In genomic region chr10:11140963-11141362, GRCh38 we compare ENCODE assay signal across 20 cellular contexts.
DNase-seq lines count a peak whose midpoint lies in the region; ATAC-seq, FAIRE-seq and TF ChIP-seq lines count a peak whose summit lies in the region.
"Had no signal": no experiment of that assay in that cellular context is flagged by ENCODE, and none has a peak within 500 bp of the region (broad histone marks: within the 10 kb centered on the region; RNA-seq: fewer than 3 reads in every experiment).

No MANE protein-coding gene starts in this region.

- H3K9me3 ChIP-seq in GM12878 (replicated peaks; ENCODE audit: control insufficient read depth, insufficient read depth, low read length), result no peaks in the 10 kb centered on the region
- H3K9me3 ChIP-seq: ascending aorta, HAP-1, upper lobe of left lung had no signal

- no peak overlapping the region for H3K4me3 Mint-ChIP-seq in activated CD4-positive, alpha-beta T cell treated with anti-CD3 and anti-CD28 coated beads for 36 hours
- H3K4me3 Mint-ChIP-seq in T-cell, result peak overlapping the region in 2 of 3 donors; percentile 6 to 60
- no peak overlapping the region for H3K4me3 Mint-ChIP-seq in natural killer cell treated with Interleukin-12 subunit alpha and Interleukin-12 subunit beta and Interleukin-15 and Interleukin-18, amount 100 ng/mL, for 72 hours
- H3K4me3 Mint-ChIP-seq: activated B cell treated with CpG ODN at 0.5 μM for 24 hours had no signal

- H3K9ac ChIP-seq in GM12878 (ENCODE audit: control insufficient read depth, insufficient read depth, low read length), result no peak overlapping the region
- H3K9ac ChIP-seq: KMS-11 had no signal

- no peaks in the 10 kb centered on the region for H3K36me3 ChIP-seq in GM12878 (ENCODE audit: control insufficient read depth in 2 of 2, insufficient read depth in 2 of 2, low read length in 1 of 2)
- H3K36me3 ChIP-seq: ascending aorta, HAP-1, upper lobe of left lung had no signal

- TF ChIP-seq POLR2A in GM12878 (IDR thresholded peaks at IDR 0.05; ENCODE audit: low read depth, low read length), result no peak

- in situ Hi-C loops in GM12878 (cut with MboI), result no loop called here

- SMC1A ChIA-PET in GM12878 (lab: Charles Lee; ENCODE audit: uncharacterized antibody, unreplicated experiment), result interaction anchor here (0.8 to 1.3 kb wide), 2 partner anchors 34 to 128 kb away, joined by 3 to 6 read pairs; no protein-coding TSS in a partner anchor

- RAD21 ChIA-PET in GM12878 (lab: Charles Lee; ENCODE audit: unreplicated experiment), result no interaction called here

- POLR2A ChIA-PET in activated CD4-positive, alpha-beta T cell treated with anti-CD3 and anti-CD28 coated beads for 36 hours (lab: Charles Lee), result no interaction called here
- POLR2A ChIA-PET in T-cell (lab: Charles Lee), result interaction anchor here in 1 of 2 donors (1.1 kb wide), 1 partner anchor 10 kb away, joined by 4 read pairs; no protein-coding TSS in a partner anchor
- POLR2A ChIA-PET in GM12878 (lab: Charles Lee), result no interaction called here

- no peak overlapping the region for H3K4me2 ChIP-seq in GM12878 (ENCODE audit: control insufficient read depth, insufficient read depth)
- H3K4me2 ChIP-seq: KMS-11 had no signal

- H3K4me1 Mint-ChIP-seq in activated CD4-positive, alpha-beta T cell treated with anti-CD3 and anti-CD28 coated beads for 36 hours, result peaks cover 59% of the 10 kb centered on the region
- peaks cover 63 to 73% (median 68%) of the 10 kb centered on the region in 3 donors for H3K4me1 Mint-ChIP-seq in T-cell
- H3K4me1 Mint-ChIP-seq in natural killer cell treated with Interleukin-12 subunit alpha and Interleukin-12 subunit beta and Interleukin-15 and Interleukin-18, amount 100 ng/mL, for 72 hours (ENCODE audit: low read depth in 2 of 2), result peaks cover 41 to 44% of the 10 kb centered on the region in 2 donors

- H4K20me1 ChIP-seq in GM12878 (ENCODE audit: control insufficient read depth, insufficient read depth), result no peaks in the 10 kb centered on the region

- 87% methylated on average over 5 of the region's 6 CpGs for WGBS in GM12878 (ENCODE audit: insufficient coverage, insufficient replicate concordance, low lambda C conversion rate, missing lambda C conversion rate)

- no peaks in the 10 kb centered on the region for H3K9me3 Mint-ChIP-seq in activated CD4-positive, alpha-beta T cell treated with anti-CD3 and anti-CD28 coated beads for 36 hours (ENCODE audit: low read depth)
- H3K9me3 Mint-ChIP-seq in T-cell, result no peaks in the 10 kb centered on the region
- no peaks in the 10 kb centered on the region for H3K9me3 Mint-ChIP-seq in natural killer cell treated with Interleukin-12 subunit alpha and Interleukin-12 subunit beta and Interleukin-15 and Interleukin-18, amount 100 ng/mL, for 72 hours
- H3K9me3 Mint-ChIP-seq: activated B cell treated with CpG ODN at 0.5 μM for 24 hours had no signal

- no peak overlapping the region for H3K4me3 ChIP-seq in GM12878
- H3K4me3 ChIP-seq: ascending aorta, HAP-1, upper lobe of left lung had no signal

- no peaks in the 10 kb centered on the region for H3K27me3 Mint-ChIP-seq in activated CD4-positive, alpha-beta T cell treated with anti-CD3 and anti-CD28 coated beads for 36 hours
- H3K27me3 Mint-ChIP-seq in T-cell, result no peaks in the 10 kb centered on the region
- no peaks in the 10 kb centered on the region for H3K27me3 Mint-ChIP-seq in natural killer cell treated with Interleukin-12 subunit alpha and Interleukin-12 subunit beta and Interleukin-15 and Interleukin-18, amount 100 ng/mL, for 72 hours
- H3K27me3 Mint-ChIP-seq: activated B cell treated with CpG ODN at 0.5 μM for 24 hours had no signal

- peak overlapping the region; percentile 79 for H3K27ac Mint-ChIP-seq in activated CD4-positive, alpha-beta T cell treated with anti-CD3 and anti-CD28 coated beads for 36 hours
- H3K27ac Mint-ChIP-seq in T-cell, result peak overlapping the region; percentile 91 to 94
- H3K27ac Mint-ChIP-seq in natural killer cell treated with Interleukin-12 subunit alpha and Interleukin-12 subunit beta and Interleukin-15 and Interleukin-18, amount 100 ng/mL, for 72 hours, result peak overlapping the region; percentile 76 to 94
- H3K27ac Mint-ChIP-seq: activated B cell treated with CpG ODN at 0.5 μM for 24 hours had no signal

- BruUV-seq in GM12878 (replicated peaks; lab: Mats Ljungman, UMichigan), result no TSS peak

- no peak for TF ChIP-seq CTCF in GM12878 (IDR thresholded peaks at IDR 0.05 in 2 of 3, conservative IDR thresholded peaks at IDR 0.05 in 1 of 3; ENCODE audit: control insufficient read depth in 2 of 3, extremely low read depth in 1 of 3, insufficient read depth in 1 of 3, low read depth in 3 of 3, low read length in 3 of 3)

- no peak overlapping the region for H3K27ac ChIP-seq in GM12878 (ENCODE audit: control insufficient read depth, insufficient read depth)
- H3K27ac ChIP-seq: ascending aorta, C4-2B, KMS-11, RWPE1, upper lobe of left lung had no signal

- TF ChIP-seq EP300 in GM12878 (IDR thresholded peaks at IDR 0.05; ENCODE audit: borderline replicate concordance in 1 of 2, control insufficient read depth in 1 of 2, low read depth in 2 of 2, low read length in 2 of 2), result no peak

- peaks cover 8% of the 10 kb centered on the region for H3K4me1 ChIP-seq in GM12878 (ENCODE audit: control insufficient read depth, insufficient read depth, low read length)
- H3K4me1 ChIP-seq: ascending aorta had no signal

- no peak for TF ChIP-seq RAD21 in GM12878 (IDR thresholded peaks at IDR 0.05; ENCODE audit: insufficient read depth, low read depth, low read length)

- peak overlapping the region; percentile 3; the same call in 1 of the 2 replicates for H2AFZ ChIP-seq in GM12878 (ENCODE audit: control insufficient read depth, low read depth, low read length)

- FAIRE-seq in GM12878 (lab: Jason Lieb, UNC), result no peak
- FAIRE-seq: endothelial cell of umbilical vein had no signal

- CTCF ChIA-PET in activated CD4-positive, alpha-beta T cell treated with anti-CD3 and anti-CD28 coated beads for 36 hours (lab: Charles Lee), result interaction anchor here (0.7 to 1.2 kb wide), 3 partner anchors 8 to 276 kb away, joined by 3 to 6 read pairs (median 4); no protein-coding TSS in a partner anchor
- CTCF ChIA-PET in T-cell (lab: Charles Lee), result no interaction called here
- CTCF ChIA-PET in GM12878 (lab: Yijun Ruan, JAX), result interaction anchor here (1.3 to 1.6 kb wide), 2 partner anchors 11 to 131 kb away, joined by 3 to 4 read pairs; no protein-coding TSS in a partner anchor

- H3K27me3 ChIP-seq in GM12878 (replicated peaks in 1 of 2; ENCODE audit: control insufficient read depth in 2 of 2, insufficient read depth in 2 of 2, low read length in 1 of 2), result no peaks in the 10 kb centered on the region
- H3K27me3 ChIP-seq: ascending aorta, upper lobe of left lung had no signal

- intact Hi-C loops in activated CD4-positive, alpha-beta T cell treated with anti-CD3 and anti-CD28 coated beads for 36 hours (cut with DNase I, micrococcal nuclease), result no loop called here
- intact Hi-C loops in GM12878 (cut with micrococcal nuclease; ENCODE audit: unreplicated experiment), result no loop called here

- DNase-seq in activated CD4-positive, alpha-beta T cell treated with anti-CD3 and anti-CD28 coated beads for 36 hours, result peak; percentile 44
- DNase-seq in activated CD4-positive, alpha-beta T cell treated with anti-CD3 and anti-CD28 coated beads, Interleukin-2, amount 50 U/mL, for 1 hour, result no peak
- DNase-seq in T-cell (no peak), GM12878 (ENCODE audit: low read depth, low spot score) (no peak), SIG-M5 treated with dmso at 0.1 percent for 504 hours (lab: John Stamatoyannopoulos, UW; ENCODE audit: unreplicated experiment) (no peak), HT-29 (ENCODE audit: low spot score) (no peak), DMS153 treated with DMSO at 0.1 percent for 48 hours (lab: John Stamatoyannopoulos, UW; ENCODE audit: unreplicated experiment) (no peak)
- no peak for DNase-seq in natural killer cell treated with Interleukin-12 subunit alpha and Interleukin-12 subunit beta and Interleukin-15 and Interleukin-18, amount 100 ng/mL, for 72 hours (ENCODE audit: low spot score)
- DNase-seq: activated B cell treated with CpG ODN at 0.5 μM for 24 hours; hypothalamus; kidney glomerular epithelial cell; NCI-H1417 treated with DMSO at 0.1 percent for 48 hours; stimulated activated naive CD4-positive, alpha-beta T cell; upper lobe of left lung had no signal

- no peaks in the 10 kb centered on the region for H3K79me2 ChIP-seq in GM12878 (ENCODE audit: control insufficient read depth, insufficient read depth, low read length)

- ATAC-seq in activated CD4-positive, alpha-beta T cell treated with anti-CD3 and anti-CD28 coated beads for 36 hours, result peak; percentile 36
- ATAC-seq in T-cell (replicated peaks in 1 of 4), result no peak
- no peak for ATAC-seq in GM12878
- no peak for ATAC-seq in natural killer cell treated with Interleukin-12 subunit alpha and Interleukin-12 subunit beta and Interleukin-15 and Interleukin-18, amount 100 ng/mL, for 72 hours

- no peaks in the 10 kb centered on the region for H3K36me3 Mint-ChIP-seq in activated CD4-positive, alpha-beta T cell treated with anti-CD3 and anti-CD28 coated beads for 36 hours (ENCODE audit: low read depth)
- H3K36me3 Mint-ChIP-seq in T-cell, result no peaks in the 10 kb centered on the region
- no peaks in the 10 kb centered on the region for H3K36me3 Mint-ChIP-seq in natural killer cell treated with Interleukin-12 subunit alpha and Interleukin-12 subunit beta and Interleukin-15 and Interleukin-18, amount 100 ng/mL, for 72 hours

TF ChIP-seq in GM12878, 131 proteins besides CTCF, POLR2A, EP300 and RAD21:
- TF ChIP-seq TCF7 (IDR thresholded peaks at IDR 0.05; ENCODE audit: borderline replicate concordance) (no peak), EGR1 (IDR thresholded peaks at IDR 0.05; ENCODE audit: borderline replicate concordance in 1 of 2, low read depth in 2 of 2, low read length in 2 of 2) (no peak)

Comparison
In these comparisons a context has a peak if more than half of its experiments do, and no peak if none do; other contexts are left out.
1. H3K4me3 Mint-ChIP-seq: peak in T-cell (2 of 3); none in activated CD4-positive, alpha-beta T cell treated with anti-CD3 and anti-CD28 coated beads for 36 hours (single experiment) and natural killer cell treated with Interleukin-12 subunit alpha and Interleukin-12 subunit beta and Interleukin-15 and Interleukin-18, amount 100 ng/mL, for 72 hours (single experiment).
2. CTCF ChIA-PET loops: an anchor here in activated CD4-positive, alpha-beta T cell treated with anti-CD3 and anti-CD28 coated beads for 36 hours (0.7 to 1.2 kb wide) and GM12878 (1.3 to 1.6 kb wide); none called in T-cell.
3. Peak in every context shown above with its lines, with median percentiles within 50 percentile points of each other: H3K27ac Mint-ChIP-seq.